6 cellular contexts compared by ENCODE assay signal in the genomic region with DNA sequence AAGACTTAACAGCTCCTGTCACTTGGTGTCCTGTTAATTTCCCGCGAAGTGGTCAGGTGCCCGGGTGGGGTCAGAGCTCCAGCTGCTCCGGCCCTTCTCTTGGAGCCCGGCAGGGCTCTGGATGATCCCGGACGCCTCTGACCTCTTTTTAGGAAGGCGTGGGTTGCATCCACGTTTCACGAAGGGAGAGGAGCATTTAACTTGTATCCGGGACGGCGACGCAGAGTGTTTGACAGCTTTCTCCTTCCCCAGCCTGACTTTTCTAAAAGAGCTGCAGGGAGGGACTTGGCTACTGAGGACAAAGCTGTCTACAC. TPM values are rescaled to one million over a fixed set of nuclear protein-coding genes. Genes with fewer than 3 reads are reported as not detected.
DNase-seq lines count a peak whose midpoint lies in the region; ATAC-seq and TF ChIP-seq lines count a peak whose summit lies in the region.

No MANE protein-coding gene starts in this region.

- WGBS in GM23248 (ENCODE audit: low coverage in 1 of 2, low lambda C conversion rate in 2 of 2, missing lambda C conversion rate in 2 of 2), 2 experiments = 3 to 4% methylated on average over 14 of the region's 14 CpGs
- 3% methylated on average over 12 of the region's 14 CpGs for WGBS in right lobe of liver (ENCODE audit: insufficient coverage, low coverage, low lambda C conversion rate, missing lambda C conversion rate)

- H3K9me2 ChIP-seq in GM23248 (ENCODE audit: insufficient read depth) = no peaks in the 10 kb centered on the region

- peaks cover 29% of the 10 kb centered on the region for H3K36me3 Mint-ChIP-seq in activated CD4-positive, alpha-beta memory T cell treated with anti-CD3 and anti-CD28 coated beads, Interleukin-2, amount 10 ng/mL, durations not matched to agents 7 days and 5 days (ENCODE audit: low read depth)

- H3K27ac Mint-ChIP-seq in activated CD4-positive, alpha-beta memory T cell treated with anti-CD3 and anti-CD28 coated beads, Interleukin-2, amount 10 ng/mL, durations not matched to agents 7 days and 5 days = peak overlapping the region; percentile 86

- DNase-seq in GM23248 (peak; percentile 71), right lobe of liver (no peak), medulla oblongata (ENCODE audit: extremely low spot score) (no peak), COLO829 (ENCODE audit: low spot score) (no peak)
- DNase-seq in activated CD4-positive, alpha-beta memory T cell treated with anti-CD3 and anti-CD28 coated beads, Interleukin-2, amount 10 ng/mL, durations not matched to agents 7 days and 5 days = no peak
- DNase-seq in stimulated activated naive CD4-positive, alpha-beta T cell treated with Interleukin-2 at 50 U/mL for 16 hours (lab: John Stamatoyannopoulos, UW) = no peak

- H3K36me3 ChIP-seq in GM23248 (ENCODE audit: low read depth) = peaks cover 12% of the 10 kb centered on the region
- peaks cover 0 to 6% (median 0%) of the 10 kb centered on the region in 4 donors for H3K36me3 ChIP-seq in right lobe of liver

- peaks cover 46% of the 10 kb centered on the region for H3K79me2 ChIP-seq in GM23248 (ENCODE audit: insufficient read depth)

- POLR2A ChIA-PET in activated CD4-positive, alpha-beta memory T cell treated with anti-CD3 and anti-CD28 coated beads, Interleukin-2, amount 10 ng/mL, durations not matched to agents 7 days and 5 days (lab: Charles Lee) = interaction anchor here (1.3 to 2.1 kb wide), 3 partner anchors 19 to 111 kb away, joined by 3 to 6 read pairs (median 5); partner anchors contain the start of gene ZNF45

- H3K4me3 ChIP-seq in GM23248 (peak overlapping the region; percentile 88), right lobe of liver (peak overlapping the region; percentile 65 to 70 (median 68))

- H3K4me1 Mint-ChIP-seq in activated CD4-positive, alpha-beta memory T cell treated with anti-CD3 and anti-CD28 coated beads, Interleukin-2, amount 10 ng/mL, durations not matched to agents 7 days and 5 days = peaks cover 8% of the 10 kb centered on the region

- no peaks in the 10 kb centered on the region for H4K20me1 ChIP-seq in GM23248 (ENCODE audit: insufficient read depth)

- H3K27ac ChIP-seq in GM23248 (peak overlapping the region; percentile 35), right lobe of liver (peak overlapping the region in 2 of 3 donors; percentile 15 to 53)

- TF ChIP-seq CTCF in right lobe of liver (IDR thresholded peaks at IDR 0.05) = no peak

- peak overlapping the region; percentile 97 for H3K4me3 Mint-ChIP-seq in activated CD4-positive, alpha-beta memory T cell treated with anti-CD3 and anti-CD28 coated beads, Interleukin-2, amount 10 ng/mL, durations not matched to agents 7 days and 5 days

- H3F3A ChIP-seq in GM23248 (ENCODE audit: insufficient read depth) = peaks cover 9% of the 10 kb centered on the region; the same call in 1 of the 2 replicates

- peak; percentile 28 to 46 (median 32) for ATAC-seq in right lobe of liver

- intact Hi-C loops in right lobe of liver (cut with DNase I) = no loop called here

- peak overlapping the region; percentile 87 for H3K4me2 ChIP-seq in GM23248 (ENCODE audit: unreplicated experiment)

- peak overlapping the region; percentile 79 for H3K9ac ChIP-seq in GM23248

- H3K27me3 ChIP-seq in GM23248 (replicated peaks; ENCODE audit: insufficient read depth) (no peaks in the 10 kb centered on the region), right lobe of liver (no peaks in the 10 kb centered on the region)

- H3K9me3 Mint-ChIP-seq in activated CD4-positive, alpha-beta memory T cell treated with anti-CD3 and anti-CD28 coated beads, Interleukin-2, amount 10 ng/mL, durations not matched to agents 7 days and 5 days = peaks cover 28% of the 10 kb centered on the region

- TF ChIP-seq POLR2A in right lobe of liver (IDR thresholded peaks at IDR 0.05) = no peak

- CTCF ChIA-PET in activated CD4-positive, alpha-beta memory T cell treated with anti-CD3 and anti-CD28 coated beads, Interleukin-2, amount 10 ng/mL, durations not matched to agents 7 days and 5 days (lab: Charles Lee) = no interaction called here

- H3K9me3 ChIP-seq in GM23248 (ENCODE audit: low read depth) (no peaks in the 10 kb centered on the region), right lobe of liver (peaks cover 0 to 17% (median 0%) of the 10 kb centered on the region in 4 donors)

- H2AFZ ChIP-seq in GM23248 = peak overlapping the region; percentile 90

- in situ Hi-C loops in GM23248 (cut with MboI) = no loop called here

- H3K4me1 ChIP-seq in GM23248 (ENCODE audit: insufficient read depth) (0 out of 2 replicates have a peak, but pooled peaks cover 4% of the 10 kb centered on the region), right lobe of liver (no peaks in the 10 kb centered on the region)

- no peaks in the 10 kb centered on the region for H3K27me3 Mint-ChIP-seq in activated CD4-positive, alpha-beta memory T cell treated with anti-CD3 and anti-CD28 coated beads, Interleukin-2, amount 10 ng/mL, durations not matched to agents 7 days and 5 days

RNA-seq across cellular contexts. Expression of gene ZNF155, which starts 0.7 kb away (rescaled TPM):
- total RNA-seq in GM23248 (2014; rRNA removed; shearing (Covaris generic)) = 6.8 and 13.7 TPM in 2 replicates
- polyA plus RNA-seq in GM23248 (2016; fragmentation: Nextera tagmentation; extraction: Ambion mirVana) = 4.0 and 5.2 TPM in 2 replicates
- 1 to 10 TPM; 6.7 to 7.5 TPM for total RNA-seq in activated CD4-positive, alpha-beta memory T cell treated with anti-CD3 and anti-CD28 coated beads, Interleukin-2, amount 10 ng/mL, durations not matched to agents 7 days and 5 days
- 1 to 10 TPM; 1.9 to 5.8 (median 3.1) TPM for total RNA-seq in right lobe of liver

RNA-seq across cellular contexts. Expression of gene ZNF230, which starts 18.1 kb away (rescaled TPM):
- 1.9 and 3.9 TPM in 2 replicates for total RNA-seq in GM23248 (2014; rRNA removed; shearing (Covaris generic))
- polyA plus RNA-seq in GM23248 (2016; fragmentation: Nextera tagmentation; extraction: Ambion mirVana) = 2.2 and 2.7 TPM in 2 replicates
- total RNA-seq in activated CD4-positive, alpha-beta memory T cell treated with anti-CD3 and anti-CD28 coated beads, Interleukin-2, amount 10 ng/mL, durations not matched to agents 7 days and 5 days = 1 to 10 TPM; 3.7 to 5.8 TPM
- 1 to 10 TPM; 1.0 to 5.8 (median 1.8) TPM for total RNA-seq in right lobe of liver

RNA-seq across cellular contexts. Expression of gene ZNF221, which starts 33.6 kb away (rescaled TPM):
- 3.8 and 7.8 TPM in 2 replicates for total RNA-seq in GM23248 (2014; rRNA removed; shearing (Covaris generic))
- polyA plus RNA-seq in GM23248 (2016; fragmentation: Nextera tagmentation; extraction: Ambion mirVana) = 1.6 and 1.9 TPM in 2 replicates
- 1 to 10 TPM; 1.5 to 1.6 TPM for total RNA-seq in activated CD4-positive, alpha-beta memory T cell treated with anti-CD3 and anti-CD28 coated beads, Interleukin-2, amount 10 ng/mL, durations not matched to agents 7 days and 5 days
- 1 to 10 TPM in 5 of 6 experiments, under 1 TPM in 1; 0.50 to 2.9 (median 1.6) TPM for total RNA-seq in right lobe of liver

RNA-seq across cellular contexts. Expression of gene ZNF222, which starts 40.5 kb away (rescaled TPM):
- 2.5 and 6.6 TPM in 2 replicates for total RNA-seq in GM23248 (2014; rRNA removed; shearing (Covaris generic))
- polyA plus RNA-seq in GM23248 (2016; fragmentation: Nextera tagmentation; extraction: Ambion mirVana) = 3.1 and 3.2 TPM in 2 replicates
- total RNA-seq in activated CD4-positive, alpha-beta memory T cell treated with anti-CD3 and anti-CD28 coated beads, Interleukin-2, amount 10 ng/mL, durations not matched to agents 7 days and 5 days = 1 to 10 TPM; 3.3 to 4.3 TPM
- 1 to 10 TPM in 5 of 6 experiments, under 1 TPM in 1; 0.87 to 1.8 (median 1.2) TPM for total RNA-seq in right lobe of liver

RNA-seq across cellular contexts. Expression of gene ZNF45, which starts 49.6 kb away (rescaled TPM):
- 8.9 and 13.0 TPM in 2 replicates for total RNA-seq in GM23248 (2014; rRNA removed; shearing (Covaris generic))
- polyA plus RNA-seq in GM23248 (2016; fragmentation: Nextera tagmentation; extraction: Ambion mirVana) = 7.7 and 8.5 TPM in 2 replicates
- 10 to 100 TPM; 15.1 to 16.6 TPM for total RNA-seq in activated CD4-positive, alpha-beta memory T cell treated with anti-CD3 and anti-CD28 coated beads, Interleukin-2, amount 10 ng/mL, durations not matched to agents 7 days and 5 days
- 1 to 10 TPM; 2.9 to 5.4 (median 4.7) TPM for total RNA-seq in right lobe of liver
